9 cellular contexts compared by ENCODE assay signal in genomic region chr2:96665083-96665569, GRCh38. TPM values are rescaled to one million over a fixed set of nuclear protein-coding genes. Genes with fewer than 3 reads are reported as not detected.
DNase-seq lines count a peak whose midpoint lies in the region; ATAC-seq and TF ChIP-seq lines count a peak whose summit lies in the region.
"Had no signal": no experiment of that assay in that cellular context is flagged by ENCODE, and none has a peak within 500 bp of the region (broad histone marks: within the 10 kb centered on the region; RNA-seq: fewer than 3 reads in every experiment).

No MANE protein-coding gene starts in this region.

- H3K4me1 Mint-ChIP-seq in activated CD4-positive, alpha-beta memory T cell treated with anti-CD3 and anti-CD28 coated beads, Interleukin-2, amount 10 ng/mL, durations not matched to agents 7 days and 5 days, result no peaks in the 10 kb centered on the region

- POLR2A ChIA-PET in activated CD4-positive, alpha-beta memory T cell treated with anti-CD3 and anti-CD28 coated beads, Interleukin-2, amount 10 ng/mL, durations not matched to agents 7 days and 5 days (lab: Charles Lee), result no interaction called here

- H3K27ac Mint-ChIP-seq in activated CD4-positive, alpha-beta memory T cell treated with anti-CD3 and anti-CD28 coated beads, Interleukin-2, amount 10 ng/mL, durations not matched to agents 7 days and 5 days, result no peak overlapping the region

- no peak for TF ChIP-seq CTCF in RWPE2 (IDR thresholded peaks at IDR 0.05; ENCODE audit: poor library complexity, severe bottlenecking)

- CTCF ChIA-PET in activated CD4-positive, alpha-beta memory T cell treated with anti-CD3 and anti-CD28 coated beads, Interleukin-2, amount 10 ng/mL, durations not matched to agents 7 days and 5 days (lab: Charles Lee), result no interaction called here

- peaks cover 11% of the 10 kb centered on the region for H3K4me1 ChIP-seq in RWPE2 (ENCODE audit: insufficient read depth, poor library complexity, severe bottlenecking)

- no peak overlapping the region for H3K4me3 Mint-ChIP-seq in activated CD4-positive, alpha-beta memory T cell treated with anti-CD3 and anti-CD28 coated beads, Interleukin-2, amount 10 ng/mL, durations not matched to agents 7 days and 5 days

- peak overlapping the region; percentile 64 for H3K27ac ChIP-seq in RWPE2 (ENCODE audit: poor library complexity, severe bottlenecking)

- H3K9me3 ChIP-seq in RWPE2 (ENCODE audit: severe bottlenecking), result no peaks in the 10 kb centered on the region

- DNase-seq in ELR (ENCODE audit: low read depth) (peak; percentile 96), RWPE2 (ENCODE audit: low spot score) (peak; percentile 73), fibroblast of the conjunctiva (ENCODE audit: low read depth) (peak; percentile 96), putamen (ENCODE audit: low spot score) (peak; percentile 31)
- no peak for DNase-seq in activated CD4-positive, alpha-beta memory T cell treated with anti-CD3 and anti-CD28 coated beads, Interleukin-2, amount 10 ng/mL, durations not matched to agents 7 days and 5 days

- H3K27me3 ChIP-seq in RWPE2 (ENCODE audit: insufficient read depth, poor library complexity, severe bottlenecking), result no peaks in the 10 kb centered on the region

- ATAC-seq in RWPE2 (ENCODE audit: low read depth) (peak; percentile 99), HG02884 (IDR thresholded peaks at IDR 0.05; ENCODE audit: unreplicated experiment) (no peak), GM18861 (IDR thresholded peaks at IDR 0.05; ENCODE audit: unreplicated experiment) (no peak), GM21825 (IDR thresholded peaks at IDR 0.05; ENCODE audit: unreplicated experiment) (no peak)

- no peak overlapping the region for H3K4me3 ChIP-seq in RWPE2 (ENCODE audit: severe bottlenecking)

- H3K36me3 ChIP-seq in RWPE2 (ENCODE audit: low read depth), result no peaks in the 10 kb centered on the region

- H3K27me3 Mint-ChIP-seq in activated CD4-positive, alpha-beta memory T cell treated with anti-CD3 and anti-CD28 coated beads, Interleukin-2, amount 10 ng/mL, durations not matched to agents 7 days and 5 days, result peaks cover 6% of the 10 kb centered on the region

- no peaks in the 10 kb centered on the region for H3K36me3 Mint-ChIP-seq in activated CD4-positive, alpha-beta memory T cell treated with anti-CD3 and anti-CD28 coated beads, Interleukin-2, amount 10 ng/mL, durations not matched to agents 7 days and 5 days (ENCODE audit: low read depth)

- no peaks in the 10 kb centered on the region for H3K9me3 Mint-ChIP-seq in activated CD4-positive, alpha-beta memory T cell treated with anti-CD3 and anti-CD28 coated beads, Interleukin-2, amount 10 ng/mL, durations not matched to agents 7 days and 5 days

RNA-seq across cellular contexts. Expression of gene FER1L5, which starts 22.6 kb away (rescaled TPM):
- total RNA-seq in activated CD4-positive, alpha-beta memory T cell treated with anti-CD3 and anti-CD28 coated beads, Interleukin-2, amount 10 ng/mL, durations not matched to agents 7 days and 5 days, result not detected
- total RNA-seq: activated CD8-positive, alpha-beta memory T cell treated with anti-CD3 and anti-CD28 coated beads for 36 hours had no signal

RNA-seq across cellular contexts. Expression of gene KANSL3, which starts 27.0 kb away (rescaled TPM):
- 10 to 100 TPM; 58.2 to 60.9 TPM for total RNA-seq in activated CD4-positive, alpha-beta memory T cell treated with anti-CD3 and anti-CD28 coated beads, Interleukin-2, amount 10 ng/mL, durations not matched to agents 7 days and 5 days
